ENCODE assay signal across 9 cellular contexts in the genomic region with DNA sequence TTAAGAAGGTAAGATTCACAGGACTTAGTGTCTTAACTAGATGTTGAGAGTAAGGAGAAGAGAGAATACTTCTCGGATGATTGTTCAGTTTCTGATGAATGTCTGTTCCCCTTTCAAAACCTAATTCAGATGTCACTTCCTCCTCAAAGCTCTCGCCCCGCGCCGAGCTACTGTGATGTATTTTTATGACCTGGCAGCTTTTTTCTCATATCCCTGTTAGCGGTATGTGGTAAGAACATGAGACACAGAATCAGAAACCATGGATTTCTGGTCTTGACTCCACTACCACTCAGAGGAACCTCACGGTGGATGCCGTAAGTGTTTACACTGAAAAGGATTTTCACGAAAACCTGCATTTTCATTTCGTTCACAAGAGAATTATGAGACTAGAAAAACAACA. TPM values are rescaled to one million over a fixed set of nuclear protein-coding genes. Genes with fewer than 3 reads are reported as not detected.
A peak's percentile ranks its signal among the peaks of the same experiment; 100 is the strongest.
DNase-seq lines count a peak whose midpoint lies in the region; ATAC-seq and TF ChIP-seq lines count a peak whose summit lies in the region.
"Had no signal": no experiment of that assay in that cellular context is flagged by ENCODE, and none has a peak within 500 bp of the region (broad histone marks: within the 10 kb centered on the region; RNA-seq: fewer than 3 reads in every experiment).

No MANE protein-coding gene starts in this region.

- H3K9me3 ChIP-seq in BE2C: no peaks in the 10 kb centered on the region

- H3K4me3 ChIP-seq in BE2C (ENCODE audit: low read depth, low read length): no peak overlapping the region

- TF ChIP-seq CTCF in BE2C (IDR thresholded peaks at IDR 0.05; ENCODE audit: low read depth, low read length): no peak

- DNase-seq in CD1c-positive myeloid dendritic cell (ENCODE audit: extremely low spot score) (peak; percentile 92), BE2C (no peak), NCI-H1417 (lab: John Stamatoyannopoulos, UW) (no peak), GM19238 (ENCODE audit: insufficient read length, low spot score) (no peak)
- peak; percentile 28 for DNase-seq in activated CD8-positive, alpha-beta memory T cell treated with anti-CD3 and anti-CD28 coated beads, Interleukin-2, amount 50 U/mL, for 4 hours
- peak; percentile 45 to 59 (median 54) for DNase-seq in stimulated activated CD4-positive, alpha-beta T cell treated with anti-CD3 and anti-CD28 coated beads, Interleukin-12 subunit alpha, Interleukin-12 subunit beta, amount 100 ng/mL, for 48 hours (ENCODE audit: low read depth in 2 of 3, low spot score in 1 of 3)
- DNase-seq: DND-41 had no signal

- H3K36me3 ChIP-seq in BE2C: no peaks in the 10 kb centered on the region; the same call in none of the 2 replicates

- ATAC-seq in GM19463 (IDR thresholded peaks at IDR 0.05; ENCODE audit: unreplicated experiment) (peak; percentile 80), HG03457 (IDR thresholded peaks at IDR 0.05; ENCODE audit: unreplicated experiment) (peak; percentile 72)

- H3K4me1 ChIP-seq in BE2C: no peaks in the 10 kb centered on the region

- H3K27me3 ChIP-seq in BE2C: no peaks in the 10 kb centered on the region

RNA-seq across cellular contexts. Expression of a gene that starts 48.4 kb away (rescaled TPM):
- polyA plus RNA-seq in BE2C (2012; ENCODE audit: insufficient read depth, insufficient read length, low read depth): 11.8 TPM

Comparison
In these comparisons a context has a peak if more than half of its experiments do, and no peak if none do; other contexts are left out.
1. DNase-seq: peak in CD1c-positive myeloid dendritic cell (single experiment), activated CD8-positive, alpha-beta memory T cell treated with anti-CD3 and anti-CD28 coated beads, Interleukin-2, amount 50 U/mL, for 4 hours (single experiment) and stimulated activated CD4-positive, alpha-beta T cell treated with anti-CD3 and anti-CD28 coated beads, Interleukin-12 subunit alpha, Interleukin-12 subunit beta, amount 100 ng/mL, for 48 hours (3 of 3); none in BE2C (single experiment), NCI-H1417 (0 of 3) and GM19238 (single experiment).